18 cellular contexts compared by ENCODE assay signal in the genomic region with DNA sequence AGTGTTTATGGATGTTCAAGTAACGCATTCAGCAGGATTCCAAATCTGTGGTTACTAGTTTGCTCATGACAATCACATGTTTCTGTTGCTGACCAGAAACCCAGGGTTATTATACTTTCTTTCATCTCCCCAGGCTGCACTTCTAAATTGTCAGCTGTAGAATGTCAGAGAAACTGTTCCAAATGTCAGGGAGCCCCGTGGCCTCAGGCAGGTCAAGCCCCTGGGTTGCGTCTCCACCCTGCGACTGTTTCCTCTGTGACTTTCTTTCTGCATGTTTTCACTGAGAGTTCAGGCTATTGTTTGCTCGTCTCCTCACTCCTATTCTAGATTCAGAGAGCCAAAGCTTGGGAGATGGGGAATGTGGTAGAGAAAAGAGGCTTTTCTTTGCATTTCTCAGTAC.
"Had no signal": no experiment of that assay in that cellular context is flagged by ENCODE, and none has a peak within 500 bp of the region (broad histone marks: within the 10 kb centered on the region; RNA-seq: fewer than 3 reads in every experiment).

No MANE protein-coding gene starts in this region.

- H3K4me1 Mint-ChIP-seq: activated naive CD8-positive, alpha-beta T cell treated with anti-CD3 and anti-CD28 coated beads for 36 hours; immature natural killer cell; natural killer cell had no signal

- H3K4me3 ChIP-seq: breast epithelium, lung, mucosa of descending colon, right atrium auricular region, spleen, upper lobe of right lung had no signal

- H3K36me3 Mint-ChIP-seq: activated CD4-positive, alpha-beta memory T cell treated with anti-CD3 and anti-CD28 coated beads for 36 hours; activated naive CD8-positive, alpha-beta T cell treated with anti-CD3 and anti-CD28 coated beads for 36 hours; natural killer cell had no signal

- DNase-seq: activated CD4-positive, alpha-beta memory T cell treated with anti-CD3 and anti-CD28 coated beads for 36 hours; activated CD4-positive, alpha-beta T cell treated with anti-CD3 and anti-CD28 coated beads for 1 hour; activated gamma-delta T cell treated with Interleukin-2 at 50 U/mL for 16 hours; activated naive CD8-positive, alpha-beta T cell treated with anti-CD3 and anti-CD28 coated beads for 36 hours; activated T-cell treated with anti-CD3 and anti-CD28 coated beads, Interleukin-2, amount 50 U/mL, for 72 hours; aorta; glutamatergic neuron; immature natural killer cell; left cardiac atrium; mucosa of descending colon; natural killer cell; spleen; stimulated activated naive CD4-positive, alpha-beta T cell; T-helper 9 cell; upper lobe of right lung had no signal

- H3K27me3 Mint-ChIP-seq: activated naive CD8-positive, alpha-beta T cell treated with anti-CD3 and anti-CD28 coated beads for 36 hours had no signal

- H3K4me3 Mint-ChIP-seq: activated CD4-positive, alpha-beta memory T cell treated with anti-CD3 and anti-CD28 coated beads for 36 hours; activated naive CD8-positive, alpha-beta T cell treated with anti-CD3 and anti-CD28 coated beads for 36 hours; activated T-cell treated with anti-CD3 and anti-CD28 coated beads, Interleukin-2, amount 50 U/mL, for 72 hours; immature natural killer cell; natural killer cell had no signal

- H3K27ac Mint-ChIP-seq: activated CD4-positive, alpha-beta memory T cell treated with anti-CD3 and anti-CD28 coated beads for 36 hours; activated naive CD8-positive, alpha-beta T cell treated with anti-CD3 and anti-CD28 coated beads for 36 hours; activated T-cell treated with anti-CD3 and anti-CD28 coated beads, Interleukin-2, amount 50 U/mL, for 72 hours; immature natural killer cell; natural killer cell had no signal

- ATAC-seq: activated T-cell treated with anti-CD3 and anti-CD28 coated beads, Interleukin-2, amount 50 U/mL, for 72 hours; left cardiac atrium; mucosa of descending colon; natural killer cell; upper lobe of right lung had no signal
